31 cellular contexts compared by ENCODE assay signal in genomic region chr12:99024191-99024590, GRCh38.
"Had no signal": no experiment of that assay in that cellular context is flagged by ENCODE, and none has a peak within 500 bp of the region (broad histone marks: within the 10 kb centered on the region; RNA-seq: fewer than 3 reads in every experiment).

No MANE protein-coding gene starts in this region.

- H3K9me3 ChIP-seq: body of pancreas had no signal

- DNase-seq: activated B cell treated with CpG ODN at 0.5 μM for 24 hours; activated CD4-positive, alpha-beta T cell treated with anti-CD3 and anti-CD28 coated beads for 48 hours; activated CD4-positive, alpha-beta T cell treated with anti-CD3 and anti-CD28 coated beads, Interleukin-2, amount 50 U/mL, for 1 hour; activated CD4-positive, alpha-beta T cell treated with anti-CD3 and anti-CD28 coated beads, Interleukin-2, amount 50 U/mL, for 48 hours; activated CD8-positive, alpha-beta memory T cell treated with anti-CD3 and anti-CD28 coated beads for 24 hours; activated CD8-positive, alpha-beta T cell treated with anti-CD3 and anti-CD28 coated beads for 36 hours; activated effector memory CD4-positive, alpha-beta T cell treated with Interleukin-2 at 50 U/mL for 16 hours; activated gamma-delta T cell treated with Interleukin-2 at 50 U/mL for 16 hours; activated naive CD4-positive, alpha-beta T cell treated with anti-CD3 and anti-CD28 coated beads, Interleukin-2, amount 50 U/mL, for 16 hours; activated naive CD4-positive, alpha-beta T cell treated with Interleukin-2 at 50 U/mL for 16 hours; activated T-cell treated with anti-CD3 and anti-CD28 coated beads, Interleukin-2, amount 50 U/mL, for 4 hours; amniotic stem cell; anterior cingulate cortex; body of pancreas; central memory CD4-positive, alpha-beta T cell; cerebellar nuclear complex; dorsolateral prefrontal cortex; effector memory CD4-positive, alpha-beta T cell; endodermal cell; foreskin fibroblast; head of caudate nucleus; T-helper 1 cell; T-helper 17 cell; T1000; WERI-Rb-1 had no signal

- FAIRE-seq: astrocyte had no signal

- H3K27me3 ChIP-seq: body of pancreas, cardiac muscle cell had no signal

- ATAC-seq: activated CD4-positive, CD25-positive, alpha-beta regulatory T cell treated with anti-CD3 and anti-CD28 coated beads, Interleukin-2, amount 50 U/mL, for 24 hours; activated CD8-positive, alpha-beta T cell treated with anti-CD3 and anti-CD28 coated beads for 36 hours; activated T-cell treated with anti-CD3 and anti-CD28 coated beads, Interleukin-2, amount 50 U/mL, for 4 hours; activated T-helper 17 cell treated with anti-CD3 and anti-CD28 coated beads, Interleukin-2, amount 50 U/mL, for 72 hours; body of pancreas; esophagus mucosa; T-helper 17 cell had no signal

- H3K36me3 ChIP-seq: cardiac muscle cell, WERI-Rb-1 had no signal

- H3K4me3 ChIP-seq: body of pancreas, cardiac muscle cell, coronary artery, dorsolateral prefrontal cortex had no signal

- H3K27ac ChIP-seq: body of pancreas, cardiac muscle cell, coronary artery, dorsolateral prefrontal cortex, WERI-Rb-1 had no signal
